In genomic region chr14:35458442-35458841, GRCh38 we compare ENCODE assay signal across 26 cellular contexts. TPM values are rescaled to one million over a fixed set of nuclear protein-coding genes. Genes with fewer than 3 reads are reported as not detected.
DNase-seq lines count a peak whose midpoint lies in the region; ATAC-seq, FAIRE-seq and TF ChIP-seq lines count a peak whose summit lies in the region.
"Had no signal": no experiment of that assay in that cellular context is flagged by ENCODE, and none has a peak within 500 bp of the region (broad histone marks: within the 10 kb centered on the region; RNA-seq: fewer than 3 reads in every experiment).

No MANE protein-coding gene starts in this region.

- CTCF ChIA-PET in HEK293 (lab: Yijun Ruan, JAX), result no interaction called here

- no peak overlapping the region for H3K9ac ChIP-seq in neuronal stem cell (ENCODE audit: low read depth, low read length, poor library complexity)
- H3K9ac ChIP-seq: BLaER1 had no signal

- POLR2A ChIA-PET in HEK293 (lab: Yijun Ruan, JAX), result no interaction called here

- H3K36me3 ChIP-seq in HEK293 (ENCODE audit: control insufficient read depth in 2 of 2, insufficient read depth in 1 of 2, low read length in 2 of 2) (no peaks in the 10 kb centered on the region), neuronal stem cell (replicated peaks in 1 of 2; ENCODE audit: control insufficient read depth in 2 of 2, insufficient read depth in 2 of 2, low read length in 2 of 2) (no peaks in the 10 kb centered on the region), left lung (no peaks in the 10 kb centered on the region)
- H3K36me3 ChIP-seq: BLaER1 had no signal

- DNase-seq in OCI-M1 (lab: John Stamatoyannopoulos, UW) (peak; percentile 5), neuronal stem cell (ENCODE audit: low spot score) (no peak), urothelium cell line (ENCODE audit: low spot score) (no peak), left lung (no peak)
- DNase-seq: 8988T; ACHN; BE2C; C1 segment of cervical spinal cord; CD4-positive, alpha-beta memory T cell; CD4-positive, CD25-positive, alpha-beta regulatory T cell; CD8-positive, alpha-beta memory T cell; COR-L47; DMS 273 treated with DMSO at 0.1 percent for 48 hours; DMS153; DMS53; DMS79; DND-41; EL; GDM1 had no signal

- H3K9me3 ChIP-seq in HEK293 (ENCODE audit: control insufficient read depth, insufficient read depth, low read depth, low read length) (peaks cover 2% of the 10 kb centered on the region; the same call in 1 of the 2 replicates), neuronal stem cell (replicated peaks in 1 of 2; ENCODE audit: control insufficient read depth in 2 of 2, insufficient read depth in 1 of 2, low read depth in 1 of 2, low read length in 2 of 2) (peaks cover 4 to 6% of the 10 kb centered on the region in 2 donors), left lung (peaks cover 0 to 21% of the 10 kb centered on the region in 2 donors)

- H2AFZ ChIP-seq in neuronal stem cell (ENCODE audit: low read length), result no peak overlapping the region

- H3K27ac ChIP-seq in HEK293 (ENCODE audit: extremely low read depth, low read depth, low read length) (no peak overlapping the region), neuronal stem cell (replicated peaks; ENCODE audit: low read length) (no peak overlapping the region), left lung (no peak overlapping the region)
- H3K27ac ChIP-seq: BLaER1 had no signal

- no peak for FAIRE-seq in urothelium cell line (lab: Jason Lieb, UNC)
- FAIRE-seq: A204.1, GM12878, GM12892, GM18507 had no signal

- intact Hi-C loops in left lung (cut with DNase I), result no loop called here

- ATAC-seq in left lung (no peak), GM19328 (IDR thresholded peaks at IDR 0.05; ENCODE audit: unreplicated experiment) (no peak)
- ATAC-seq: GM12878 had no signal

- no peak overlapping the region for H2BK5ac ChIP-seq in neuronal stem cell (ENCODE audit: low read length)

- H2BK12ac ChIP-seq in neuronal stem cell (ENCODE audit: low read length), result no peak overlapping the region

- H3K4me3 ChIP-seq in HEK293 (ENCODE audit: low read depth, low read length) (no peak overlapping the region), neuronal stem cell (ENCODE audit: low read length in 2 of 2) (no peak overlapping the region), left lung (no peak overlapping the region)
- H3K4me3 ChIP-seq: BLaER1, GM12878 had no signal

- H3K23ac ChIP-seq in neuronal stem cell (ENCODE audit: low read depth, low read length, poor library complexity), result peak overlapping the region; percentile 4

- no peak overlapping the region for H3K18ac ChIP-seq in neuronal stem cell (ENCODE audit: low read length)

- no peak overlapping the region for H2BK120ac ChIP-seq in neuronal stem cell (ENCODE audit: low read depth, low read length)

- no peak overlapping the region for H3K4me2 ChIP-seq in neuronal stem cell (ENCODE audit: insufficient read depth, low read length, poor library complexity, severe bottlenecking)
- H3K4me2 ChIP-seq: BLaER1 had no signal

- no peaks in the 10 kb centered on the region for H3K79me1 ChIP-seq in neuronal stem cell (ENCODE audit: low read depth, low read length)

- no peak overlapping the region for H2AK5ac ChIP-seq in neuronal stem cell (ENCODE audit: low read depth, low read length)

- no peak overlapping the region for H3K4ac ChIP-seq in neuronal stem cell (ENCODE audit: low read length)

- no peaks in the 10 kb centered on the region for H3K4me1 ChIP-seq in HEK293 (ENCODE audit: control insufficient read depth, insufficient read depth, low read length)
- H3K4me1 ChIP-seq in neuronal stem cell (ENCODE audit: control insufficient read depth in 2 of 2, insufficient read depth in 1 of 2, low read depth in 1 of 2, low read length in 2 of 2), result no peaks in the 10 kb centered on the region
- no peaks in the 10 kb centered on the region for H3K4me1 ChIP-seq in left lung
- H3K4me1 ChIP-seq: BLaER1 had no signal

- no peak overlapping the region for H2BK15ac ChIP-seq in neuronal stem cell (ENCODE audit: low read length)

- no peak overlapping the region for H3K14ac ChIP-seq in neuronal stem cell (ENCODE audit: low read length)

- no peak overlapping the region for H4K91ac ChIP-seq in neuronal stem cell (ENCODE audit: low read depth, low read length, poor library complexity)

- H3K27me3 ChIP-seq in neuronal stem cell (ENCODE audit: control insufficient read depth in 3 of 3, insufficient read depth in 3 of 3, low read depth in 1 of 3, low read length in 3 of 3) (no peaks in the 10 kb centered on the region), left lung (no peaks in the 10 kb centered on the region)
- H3K27me3 ChIP-seq: BE2C, BLaER1 had no signal

- TF ChIP-seq CTCF in HEK293 (tag by site-specific recombination; IDR thresholded peaks at IDR 0.05), result no peak
- TF ChIP-seq CTCF in left lung (IDR thresholded peaks at IDR 0.05), result no peak

- no peak overlapping the region for H4K8ac ChIP-seq in neuronal stem cell (ENCODE audit: low read depth, low read length)

- WGBS in neuronal stem cell (ENCODE audit: extremely low coverage in 2 of 2, insufficient read length in 2 of 2, insufficient replicate concordance in 1 of 2), 2 donors, result no CpG with 5 or more reads among the region's 1 CpG

TF ChIP-seq in HEK293, 187 proteins besides CTCF, POLR2A, EP300 and RAD21 (continues in another document):
- TF ChIP-seq AEBP2 (tag by site-specific recombination; IDR thresholded peaks at IDR 0.05; ENCODE audit: borderline replicate concordance) (no peak), ZNF585B (tag by site-specific recombination; IDR thresholded peaks at IDR 0.05) (no peak), ZNF155 (tag by site-specific recombination; IDR thresholded peaks at IDR 0.05) (no peak), ZNF529 (tag by site-specific recombination; IDR thresholded peaks at IDR 0.05; ENCODE audit: insufficient replicate concordance) (peak; percentile 24), ZNF26 (tag by site-specific recombination; IDR thresholded peaks at IDR 0.05) (no peak), ZNF596 (tag by site-specific recombination; IDR thresholded peaks at IDR 0.05) (no peak), ZNF555 (tag by site-specific recombination; conservative IDR thresholded peaks at IDR 0.05) (no peak), GLIS1 (tag by site-specific recombination; IDR thresholded peaks at IDR 0.05) (no peak), ZNF248 (tag by site-specific recombination; IDR thresholded peaks at IDR 0.05) (no peak), ZBTB1 (tag by site-specific recombination; IDR thresholded peaks at IDR 0.05) (no peak), ZNF558 (tag by site-specific recombination; IDR thresholded peaks at IDR 0.05) (0 out of 2 replicates have a peak, but pooled peaks have one; percentile 42), INSM2 (tag by site-specific recombination; IDR thresholded peaks at IDR 0.05) (no peak), RBAK (tag by site-specific recombination; IDR thresholded peaks at IDR 0.05) (no peak), YY2 (tag by site-specific recombination; IDR thresholded peaks at IDR 0.05) (no peak), ZNF169 (tag by site-specific recombination; IDR thresholded peaks at IDR 0.05) (no peak), ZNF692 (tag by site-specific recombination; IDR thresholded peaks at IDR 0.05) (no peak)

RNA-seq across cellular contexts. Expression of gene NFKBIA, which starts 53.9 kb away (rescaled TPM):
- polyA plus RNA-seq in neuronal stem cell (2013, experiment 1 of 2), result 18.9 TPM
- 19.1 TPM for polyA plus RNA-seq in neuronal stem cell (2013, experiment 2 of 2)
- 100 to 1,000 TPM; 133 to 348 TPM for total RNA-seq in left lung
